In the genomic region with DNA sequence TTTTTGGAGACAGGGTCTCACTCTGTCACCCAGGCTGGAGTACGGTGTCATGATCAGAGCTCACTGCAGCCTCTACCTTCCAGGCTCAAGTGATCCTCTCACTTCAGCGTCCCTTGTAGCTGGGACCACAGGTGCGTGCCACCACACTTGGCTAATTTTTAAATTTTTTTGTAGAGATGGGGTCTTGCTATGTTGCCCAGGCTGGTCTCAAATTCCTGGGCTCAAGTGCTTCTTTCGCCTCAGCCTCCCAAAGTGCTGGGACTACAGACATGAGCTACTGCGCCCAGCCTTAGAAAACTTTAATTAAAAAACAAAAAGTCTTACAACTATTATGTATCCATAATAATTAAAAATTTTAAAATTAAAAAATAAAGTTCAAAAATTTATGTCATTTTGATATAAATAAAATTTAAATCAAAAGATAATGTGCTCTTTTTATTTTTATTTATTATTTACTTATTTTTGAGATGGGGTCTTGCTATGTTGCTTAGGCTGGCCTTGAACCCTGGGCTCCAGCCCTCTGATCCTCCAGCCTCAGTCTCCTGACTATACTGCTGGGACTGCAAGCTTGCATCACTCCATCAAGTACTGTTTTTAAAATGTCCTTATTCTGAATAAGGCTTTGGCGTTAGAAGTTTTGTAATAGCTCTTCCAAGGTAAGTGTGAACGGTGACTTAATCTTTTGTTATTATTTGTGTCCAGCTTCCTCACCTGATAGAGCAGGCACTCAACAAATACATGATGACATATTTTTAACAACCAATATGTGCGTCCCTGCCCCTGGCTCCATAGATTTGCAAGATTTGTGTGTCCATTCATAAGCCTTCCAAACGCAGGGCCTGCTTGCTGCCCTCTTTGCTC, we compare ENCODE assay signal across 1 cellular context.
A peak's percentile ranks its signal among the peaks of the same experiment; 100 is the strongest.
TF ChIP-seq lines count a peak whose summit lies in the region.

No MANE protein-coding gene starts in this region.

TF ChIP-seq in K562, 482 proteins besides CTCF, POLR2A, EP300 and RAD21:
- TF ChIP-seq ZNF121 (CRISPR knock-in tag; conservative IDR thresholded peaks at IDR 0.05) (peak; percentile 94), BMI1 (IDR thresholded peaks at IDR 0.05; ENCODE audit: low read length) (no peak), CEBPG (CRISPR knock-in tag; IDR thresholded peaks at IDR 0.05) (0 out of 2 replicates have a peak, but pooled peaks have one; percentile 39), CEBPG (tag; conservative IDR thresholded peaks at IDR 0.05 in 1 of 2, IDR thresholded peaks at IDR 0.05 in 1 of 2) (peak in 1 of 2 experiments; percentile 9; a peak in 2 of 4 replicates), SIX5 (IDR thresholded peaks at IDR 0.05; ENCODE audit: borderline replicate concordance in 1 of 2, insufficient read depth in 1 of 2, low read depth in 1 of 2, low read length in 2 of 2) (no peak), RBM25 (IDR thresholded peaks at IDR 0.05; ENCODE audit: low read depth, low read length, severe bottlenecking) (peak; percentile 43), BCOR (IDR thresholded peaks at IDR 0.05) (peak; percentile 70), CCAR2 (IDR thresholded peaks at IDR 0.05; ENCODE audit: low read depth, low read length) (no peak), GABPB1 (CRISPR knock-in tag; IDR thresholded peaks at IDR 0.05) (no peak), ZNF274 (IDR thresholded peaks at IDR 0.05; ENCODE audit: borderline replicate concordance, low read depth, low read length) (no peak)
- TF ChIP-seq, protein P1, sequence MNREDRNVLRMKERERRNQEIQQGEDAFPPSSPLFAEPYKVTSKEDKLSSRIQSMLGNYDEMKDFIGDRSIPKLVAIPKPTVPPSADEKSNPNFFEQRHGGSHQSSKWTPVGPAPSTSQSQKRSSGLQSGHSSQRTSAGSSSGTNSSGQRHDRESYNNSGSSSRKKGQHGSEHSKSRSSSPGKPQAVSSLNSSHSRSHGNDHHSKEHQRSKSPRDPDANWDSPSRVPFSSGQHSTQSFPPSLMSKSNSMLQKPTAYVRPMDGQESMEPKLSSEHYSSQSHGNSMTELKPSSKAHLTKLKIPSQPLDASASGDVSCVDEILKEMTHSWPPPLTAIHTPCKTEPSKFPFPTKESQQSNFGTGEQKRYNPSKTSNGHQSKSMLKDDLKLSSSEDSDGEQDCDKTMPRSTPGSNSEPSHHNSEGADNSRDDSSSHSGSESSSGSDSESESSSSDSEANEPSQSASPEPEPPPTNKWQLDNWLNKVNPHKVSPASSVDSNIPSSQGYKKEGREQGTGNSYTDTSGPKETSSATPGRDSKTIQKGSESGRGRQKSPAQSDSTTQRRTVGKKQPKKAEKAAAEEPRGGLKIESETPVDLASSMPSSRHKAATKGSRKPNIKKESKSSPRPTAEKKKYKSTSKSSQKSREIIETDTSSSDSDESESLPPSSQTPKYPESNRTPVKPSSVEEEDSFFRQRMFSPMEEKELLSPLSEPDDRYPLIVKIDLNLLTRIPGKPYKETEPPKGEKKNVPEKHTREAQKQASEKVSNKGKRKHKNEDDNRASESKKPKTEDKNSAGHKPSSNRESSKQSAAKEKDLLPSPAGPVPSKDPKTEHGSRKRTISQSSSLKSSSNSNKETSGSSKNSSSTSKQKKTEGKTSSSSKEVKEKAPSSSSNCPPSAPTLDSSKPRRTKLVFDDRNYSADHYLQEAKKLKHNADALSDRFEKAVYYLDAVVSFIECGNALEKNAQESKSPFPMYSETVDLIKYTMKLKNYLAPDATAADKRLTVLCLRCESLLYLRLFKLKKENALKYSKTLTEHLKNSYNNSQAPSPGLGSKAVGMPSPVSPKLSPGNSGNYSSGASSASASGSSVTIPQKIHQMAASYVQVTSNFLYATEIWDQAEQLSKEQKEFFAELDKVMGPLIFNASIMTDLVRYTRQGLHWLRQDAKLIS (CRISPR knock-in tag; IDR thresholded peaks at IDR 0.05), result no peak
- TF ChIP-seq, protein P2, sequence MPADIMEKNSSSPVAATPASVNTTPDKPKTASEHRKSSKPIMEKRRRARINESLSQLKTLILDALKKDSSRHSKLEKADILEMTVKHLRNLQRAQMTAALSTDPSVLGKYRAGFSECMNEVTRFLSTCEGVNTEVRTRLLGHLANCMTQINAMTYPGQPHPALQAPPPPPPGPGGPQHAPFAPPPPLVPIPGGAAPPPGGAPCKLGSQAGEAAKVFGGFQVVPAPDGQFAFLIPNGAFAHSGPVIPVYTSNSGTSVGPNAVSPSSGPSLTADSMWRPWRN (IDR thresholded peaks at IDR 0.05; ENCODE audit: low read depth), result no peak
- TF ChIP-seq, protein P3, sequence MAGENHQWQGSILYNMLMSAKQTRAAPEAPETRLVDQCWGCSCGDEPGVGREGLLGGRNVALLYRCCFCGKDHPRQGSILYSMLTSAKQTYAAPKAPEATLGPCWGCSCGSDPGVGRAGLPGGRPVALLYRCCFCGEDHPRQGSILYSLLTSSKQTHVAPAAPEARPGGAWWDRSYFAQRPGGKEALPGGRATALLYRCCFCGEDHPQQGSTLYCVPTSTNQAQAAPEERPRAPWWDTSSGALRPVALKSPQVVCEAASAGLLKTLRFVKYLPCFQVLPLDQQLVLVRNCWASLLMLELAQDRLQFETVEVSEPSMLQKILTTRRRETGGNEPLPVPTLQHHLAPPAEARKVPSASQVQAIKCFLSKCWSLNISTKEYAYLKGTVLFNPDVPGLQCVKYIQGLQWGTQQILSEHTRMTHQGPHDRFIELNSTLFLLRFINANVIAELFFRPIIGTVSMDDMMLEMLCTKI (IDR thresholded peaks at IDR 0.05; ENCODE audit: partially characterized antibody), result no peak
TF ChIP-seq in K562: peak in this region for 4.
